Comparison of ENCODE assay signal across 9 cellular contexts in genomic region chr2:157751462-157752058, GRCh38.
A peak's percentile ranks its signal among the peaks of the same experiment; 100 is the strongest.
DNase-seq lines count a peak whose midpoint lies in the region; ATAC-seq and TF ChIP-seq lines count a peak whose summit lies in the region.
"Had no signal": no experiment of that assay in that cellular context is flagged by ENCODE, and none has a peak within 500 bp of the region (broad histone marks: within the 10 kb centered on the region; RNA-seq: fewer than 3 reads in every experiment).

No MANE protein-coding gene starts in this region.

- no peaks in the 10 kb centered on the region for H3K27me3 ChIP-seq in esophagus muscularis mucosa
- H3K27me3 ChIP-seq: right lobe of liver had no signal

- ATAC-seq in GM21528 (IDR thresholded peaks at IDR 0.05; ENCODE audit: low FRiP score, unreplicated experiment), result peak; percentile 62
- peak; percentile 20 to 73 for ATAC-seq in activated naive CD4-positive, alpha-beta T cell treated with anti-CD3 and anti-CD28 coated beads, Interleukin-2, amount 50 U/mL, for 72 hours

- H3K9me3 Mint-ChIP-seq in activated naive CD4-positive, alpha-beta T cell treated with anti-CD3 and anti-CD28 coated beads, Interleukin-2, amount 50 U/mL, for 72 hours, result no peaks in the 10 kb centered on the region

- peak; percentile 8 for TF ChIP-seq CTCF in retinal pigment epithelial cell (conservative IDR thresholded peaks at IDR 0.05; ENCODE audit: low read depth, low read length)
- TF ChIP-seq CTCF in esophagus muscularis mucosa (IDR thresholded peaks at IDR 0.05), result no peak

- DNase-seq in EL (peak; percentile 24), MV-4-11 (lab: John Stamatoyannopoulos, UW) (peak; percentile 9), retinal pigment epithelial cell (ENCODE audit: low read depth) (no peak), cerebellar nuclear complex (lab: John Stamatoyannopoulos, UW) (no peak), esophagus muscularis mucosa (ENCODE audit: extremely low spot score) (no peak), DMS153 treated with DMSO at 0.1 percent for 48 hours (lab: John Stamatoyannopoulos, UW; ENCODE audit: unreplicated experiment) (no peak)
- DNase-seq in activated naive CD4-positive, alpha-beta T cell treated with anti-CD3 and anti-CD28 coated beads, Interleukin-2, amount 50 U/mL, for 72 hours (ENCODE audit: low spot score in 2 of 2), result peak in 1 of 2 donors; percentile 22
- DNase-seq: right lobe of liver had no signal

- 78% methylated on average over 6 of the region's 6 CpGs for WGBS in esophagus muscularis mucosa

- H3K36me3 ChIP-seq in esophagus muscularis mucosa, result peaks cover 7 to 55% (median 28%) of the 10 kb centered on the region in 4 donors

- H3K9me3 ChIP-seq in esophagus muscularis mucosa, result peaks cover 0 to 7% (median 4%) of the 10 kb centered on the region in 4 donors
- H3K9me3 ChIP-seq: right lobe of liver had no signal

- TF ChIP-seq POLR2A in esophagus muscularis mucosa (IDR thresholded peaks at IDR 0.05; ENCODE audit: low read depth), result no peak

- H3K4me3 ChIP-seq in retinal pigment epithelial cell (ENCODE audit: low read length), result no peak overlapping the region
- H3K4me3 ChIP-seq in esophagus muscularis mucosa, result no peak overlapping the region
- H3K4me3 ChIP-seq: right lobe of liver had no signal

- peaks cover 8 to 49% of the 10 kb centered on the region in 2 donors for H3K36me3 Mint-ChIP-seq in activated naive CD4-positive, alpha-beta T cell treated with anti-CD3 and anti-CD28 coated beads, Interleukin-2, amount 50 U/mL, for 72 hours

- intact Hi-C loops in esophagus muscularis mucosa (cut with DNase I), result no loop called here

- H3K27ac Mint-ChIP-seq in activated naive CD4-positive, alpha-beta T cell treated with anti-CD3 and anti-CD28 coated beads, Interleukin-2, amount 50 U/mL, for 72 hours, result peak overlapping the region in 1 of 2 donors; percentile 17

- no peak for TF ChIP-seq EP300 in esophagus muscularis mucosa (IDR thresholded peaks at IDR 0.05)

- peaks cover 0 to 17% (median 3%) of the 10 kb centered on the region in 4 donors for H3K4me1 ChIP-seq in esophagus muscularis mucosa

- no peak overlapping the region for H3K27ac ChIP-seq in esophagus muscularis mucosa (replicated peaks in 1 of 4)

Comparison
In these comparisons a context has a peak if more than half of its experiments do, and no peak if none do; other contexts are left out.
1. DNase-seq: peak in EL (single experiment) and MV-4-11 (single experiment); none in retinal pigment epithelial cell (single experiment), cerebellar nuclear complex (0 of 2), esophagus muscularis mucosa (single experiment) and DMS153 treated with DMSO at 0.1 percent for 48 hours (single experiment).